Comparison of ENCODE assay signal across 11 cellular contexts in the genomic region with DNA sequence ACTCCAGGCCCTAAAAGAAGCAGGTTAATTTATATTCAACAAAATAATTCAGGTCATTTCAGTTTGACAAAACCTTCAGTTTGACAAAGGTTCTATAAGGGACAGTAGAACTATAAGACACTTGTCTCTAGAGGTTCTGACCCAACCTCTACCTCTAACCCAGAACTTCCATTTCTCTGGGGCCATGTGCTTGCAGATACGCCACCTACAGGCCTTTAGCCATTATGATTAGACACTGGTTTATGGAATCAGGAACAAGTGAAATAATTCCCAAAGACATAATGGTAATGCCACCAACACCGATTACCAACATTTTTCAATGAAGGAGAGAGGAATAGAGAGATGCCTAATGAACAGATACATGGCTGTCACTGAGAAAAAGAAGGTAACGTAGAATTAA.
DNase-seq lines count a peak whose midpoint lies in the region; ATAC-seq and TF ChIP-seq lines count a peak whose summit lies in the region.
"Had no signal": no experiment of that assay in that cellular context is flagged by ENCODE, and none has a peak within 500 bp of the region (broad histone marks: within the 10 kb centered on the region; RNA-seq: fewer than 3 reads in every experiment).

No MANE protein-coding gene starts in this region.

- H3K27me3 Mint-ChIP-seq in MCF 10A (ENCODE audit: insufficient read depth, unreplicated experiment): no peaks in the 10 kb centered on the region

- no peaks in the 10 kb centered on the region for H3K4me1 Mint-ChIP-seq in MCF 10A (ENCODE audit: insufficient read depth, unreplicated experiment)

- POLR2A ChIA-PET in MCF 10A (lab: Yijun Ruan, JAX): no interaction called here

- TF ChIP-seq CTCF in MCF 10A (IDR thresholded peaks at IDR 0.05; ENCODE audit: unreplicated experiment) (peak; percentile 55), breast epithelium (IDR thresholded peaks at IDR 0.05) (no peak), OCI-LY3 (IDR thresholded peaks at IDR 0.05; ENCODE audit: low read depth, low read length) (peak; percentile 59), epithelial cell of proximal tubule (conservative IDR thresholded peaks at IDR 0.05; ENCODE audit: low read depth, low read length) (peak; percentile 82), uterus (IDR thresholded peaks at IDR 0.05) (no peak)

- H3K27ac ChIP-seq in breast epithelium (no peak overlapping the region), OCI-LY3 (ENCODE audit: low read length) (no peak overlapping the region), uterus (no peak overlapping the region)
- H3K27ac ChIP-seq: BLaER1 had no signal

- H2AFZ ChIP-seq in OCI-LY3 (ENCODE audit: low read depth, low read length): no peak overlapping the region

- H3K27me3 ChIP-seq in breast epithelium: no peaks in the 10 kb centered on the region
- no peaks in the 10 kb centered on the region for H3K27me3 ChIP-seq in OCI-LY3 (ENCODE audit: low read depth, low read length)
- no peaks in the 10 kb centered on the region for H3K27me3 ChIP-seq in uterus
- H3K27me3 ChIP-seq: BLaER1 had no signal

- no peak overlapping the region for H3K27ac Mint-ChIP-seq in MCF 10A (ENCODE audit: low read depth, unreplicated experiment)

- no peak overlapping the region for H3K4me3 Mint-ChIP-seq in MCF 10A (ENCODE audit: unreplicated experiment)

- no peaks in the 10 kb centered on the region for H3K36me3 Mint-ChIP-seq in MCF 10A (ENCODE audit: insufficient read depth, unreplicated experiment)

- no peaks in the 10 kb centered on the region for H4K20me1 ChIP-seq in OCI-LY3 (ENCODE audit: insufficient read depth, low read length)
- H4K20me1 ChIP-seq: BLaER1 had no signal

- H3K9me3 ChIP-seq in breast epithelium (no peaks in the 10 kb centered on the region), OCI-LY3 (ENCODE audit: insufficient read depth, low read length) (no peaks in the 10 kb centered on the region), uterus (no peaks in the 10 kb centered on the region)
- H3K9me3 ChIP-seq: BLaER1 had no signal

- H3K36me3 ChIP-seq in breast epithelium (no peaks in the 10 kb centered on the region), OCI-LY3 (replicated peaks; ENCODE audit: low read depth, low read length) (no peaks in the 10 kb centered on the region), uterus (no peaks in the 10 kb centered on the region)
- H3K36me3 ChIP-seq: BLaER1 had no signal

- H3K4me3 ChIP-seq in breast epithelium (no peak overlapping the region), OCI-LY3 (ENCODE audit: low read length) (no peak overlapping the region), epithelial cell of proximal tubule (ENCODE audit: low read depth, low read length) (no peak overlapping the region), uterus (no peak overlapping the region)
- H3K4me3 ChIP-seq: BLaER1 had no signal

- no peaks in the 10 kb centered on the region for H3K79me2 ChIP-seq in OCI-LY3 (ENCODE audit: low read length)

- H3K4me1 ChIP-seq in breast epithelium (no peaks in the 10 kb centered on the region), OCI-LY3 (ENCODE audit: low read length) (no peaks in the 10 kb centered on the region), uterus (no peaks in the 10 kb centered on the region)
- H3K4me1 ChIP-seq: BLaER1 had no signal

- H3K9ac ChIP-seq in OCI-LY3 (ENCODE audit: low read length): no peak overlapping the region
- H3K9ac ChIP-seq: BLaER1 had no signal

- BruUV-seq in MCF 10A (replicated peaks; lab: Mats Ljungman, UMichigan): no TSS peak

- intact Hi-C loops in MCF 10A (cut with micrococcal nuclease) (loop anchor here (1.0 to 2.0 kb wide), 2 partner anchors 632 to 897 kb away; no protein-coding TSS in a partner anchor), breast epithelium (cut with DNase I; ENCODE audit: low total_unique reads) (no loop called here), uterus (cut with DNase I; ENCODE audit: low total_unique reads) (no loop called here), sciatic nerve (cut with DNase I) (no loop called here)

- DNase-seq in MCF 10A (ENCODE audit: unreplicated experiment): peak; percentile 34
- no peak for DNase-seq in breast epithelium (ENCODE audit: low spot score in 2 of 2)
- DNase-seq in epithelial cell of proximal tubule (ENCODE audit: low read depth): no peak
- DNase-seq in uterus: no peak
- no peak for DNase-seq in NCI-H345 treated with DMSO at 0.1 percent for 48 hours (lab: John Stamatoyannopoulos, UW; ENCODE audit: unreplicated experiment)
- DNase-seq in sciatic nerve (ENCODE audit: low spot score): no peak
- DNase-seq: foreskin fibroblast, NCI-H446 treated with DMSO at 0.1 percent for 48 hours had no signal

- H3K9me3 Mint-ChIP-seq in MCF 10A (ENCODE audit: unreplicated experiment): peaks cover 8% of the 10 kb centered on the region

- no peak for TF ChIP-seq POLR2A in breast epithelium (IDR thresholded peaks at IDR 0.05)
- no peak for TF ChIP-seq POLR2A in uterus (IDR thresholded peaks at IDR 0.05)

- CTCF ChIA-PET in MCF 10A (lab: Yijun Ruan, JAX): interaction anchor here (0.9 to 1.4 kb wide), 2 partner anchors 480 to 897 kb away, joined by 3 to 8 read pairs; no protein-coding TSS in a partner anchor

- H3K4me2 ChIP-seq in OCI-LY3 (ENCODE audit: low read length): no peak overlapping the region
- H3K4me2 ChIP-seq: BLaER1 had no signal

- ATAC-seq in HG03097 (IDR thresholded peaks at IDR 0.05; ENCODE audit: low FRiP score, unreplicated experiment): no peak
- ATAC-seq in sciatic nerve: no peak

Comparison
In these comparisons a context has a peak if more than half of its experiments do, and no peak if none do; other contexts are left out.
1. CTCF ChIP-seq: peak in MCF 10A (single experiment), OCI-LY3 (single experiment) and epithelial cell of proximal tubule (single experiment); none in breast epithelium (0 of 3) and uterus (0 of 4).